In genomic region chr7:55065079-55065478, GRCh38 we compare ENCODE assay signal across 8 cellular contexts. TPM values are rescaled to one million over a fixed set of nuclear protein-coding genes. Genes with fewer than 3 reads are reported as not detected.
DNase-seq lines count a peak whose midpoint lies in the region; ATAC-seq and TF ChIP-seq lines count a peak whose summit lies in the region.

No MANE protein-coding gene starts in this region.

- no peaks in the 10 kb centered on the region for H3K4me1 Mint-ChIP-seq in activated CD8-positive, alpha-beta memory T cell treated with anti-CD3 and anti-CD28 coated beads, Interleukin-2, amount 10 ng/mL, durations not matched to agents 7 days and 5 days

- peak; percentile 60 for ATAC-seq in GM18873 (IDR thresholded peaks at IDR 0.05; ENCODE audit: low FRiP score, unreplicated experiment)
- peak; percentile 85 for ATAC-seq in omental fat pad (ENCODE audit: low FRiP score)
- no peak for ATAC-seq in activated CD8-positive, alpha-beta memory T cell treated with anti-CD3 and anti-CD28 coated beads, Interleukin-2, amount 10 ng/mL, durations not matched to agents 7 days and 5 days

- no peak overlapping the region for H3K4me3 Mint-ChIP-seq in activated CD8-positive, alpha-beta memory T cell treated with anti-CD3 and anti-CD28 coated beads, Interleukin-2, amount 10 ng/mL, durations not matched to agents 7 days and 5 days

- DNase-seq in HT1080 (ENCODE audit: low read depth) (peak; percentile 95), dedifferentiated amniotic fluid mesenchymal stem cell (ENCODE audit: extremely low spot score) (peak; percentile 89), omental fat pad (ENCODE audit: low spot score) (no peak), inferior parietal cortex (ENCODE audit: extremely low spot score) (no peak), GM20000 (ENCODE audit: low spot score) (no peak)
- no peak for DNase-seq in activated naive CD4-positive, alpha-beta T cell treated with Interleukin-2 at 50 U/mL for 16 hours
- DNase-seq in activated CD8-positive, alpha-beta memory T cell treated with anti-CD3 and anti-CD28 coated beads, Interleukin-2, amount 10 ng/mL, durations not matched to agents 7 days and 5 days, result no peak

- no peaks in the 10 kb centered on the region for H3K36me3 Mint-ChIP-seq in activated CD8-positive, alpha-beta memory T cell treated with anti-CD3 and anti-CD28 coated beads, Interleukin-2, amount 10 ng/mL, durations not matched to agents 7 days and 5 days

- H3K27me3 Mint-ChIP-seq in activated CD8-positive, alpha-beta memory T cell treated with anti-CD3 and anti-CD28 coated beads, Interleukin-2, amount 10 ng/mL, durations not matched to agents 7 days and 5 days, result peaks cover 29% of the 10 kb centered on the region

- TF ChIP-seq CTCF in omental fat pad (IDR thresholded peaks at IDR 0.05), result no peak
- TF ChIP-seq CTCF in GM20000 (IDR thresholded peaks at IDR 0.05; ENCODE audit: extremely low read depth, missing control alignments), result no peak

- no peaks in the 10 kb centered on the region for H3K9me3 Mint-ChIP-seq in activated CD8-positive, alpha-beta memory T cell treated with anti-CD3 and anti-CD28 coated beads, Interleukin-2, amount 10 ng/mL, durations not matched to agents 7 days and 5 days (ENCODE audit: low read depth)

- CTCF ChIA-PET in activated CD8-positive, alpha-beta memory T cell treated with anti-CD3 and anti-CD28 coated beads, Interleukin-2, amount 10 ng/mL, durations not matched to agents 7 days and 5 days (lab: Charles Lee), result no interaction called here

- no peak overlapping the region for H3K27ac Mint-ChIP-seq in activated CD8-positive, alpha-beta memory T cell treated with anti-CD3 and anti-CD28 coated beads, Interleukin-2, amount 10 ng/mL, durations not matched to agents 7 days and 5 days

RNA-seq across cellular contexts. Expression of gene EGFR, which starts 46.3 kb away (rescaled TPM):
- total RNA-seq in HT1080 (2014; rRNA removed; shearing (Covaris generic)), result 33.6 and 34.5 TPM in 2 replicates
- 25.1 and 28.9 TPM in 2 replicates for polyA plus RNA-seq in HT1080 (2015; cell fraction: cytosol; rRNA removed)
- polyA plus RNA-seq in HT1080 (2015; cell fraction: nucleus; rRNA removed), result 74.6 and 75.9 TPM in 2 replicates
- total RNA-seq in omental fat pad, result 100 to 1,000 TPM in 2 of 4 donors, 10 to 100 TPM in 2; 87.2 to 124 (median 94.5) TPM
- not detected for total RNA-seq in activated CD8-positive, alpha-beta memory T cell treated with anti-CD3 and anti-CD28 coated beads, Interleukin-2, amount 10 ng/mL, durations not matched to agents 7 days and 5 days

Comparison
In these comparisons a context has a peak if more than half of its experiments do, and no peak if none do; other contexts are left out.
1. DNase-seq: peak in HT1080 (single experiment) and dedifferentiated amniotic fluid mesenchymal stem cell (single experiment); none in omental fat pad (single experiment), inferior parietal cortex (single experiment), activated naive CD4-positive, alpha-beta T cell treated with Interleukin-2 at 50 U/mL for 16 hours (single experiment), activated CD8-positive, alpha-beta memory T cell treated with anti-CD3 and anti-CD28 coated beads, Interleukin-2, amount 10 ng/mL, durations not matched to agents 7 days and 5 days (single experiment) and GM20000 (single experiment).
2. RNA of gene EGFR, which starts 46.3 kb away (total RNA-seq): 87.2 to 124 TPM in omental fat pad and 33.6 to 34.5 TPM in HT1080; not detected in activated CD8-positive, alpha-beta memory T cell treated with anti-CD3 and anti-CD28 coated beads, Interleukin-2, amount 10 ng/mL, durations not matched to agents 7 days and 5 days; every median in the first group is over 10 times any median in the second.